ENCODE assay signal across 14 cellular contexts in genomic region chr12:58081488-58081887, GRCh38.
"Had no signal": no experiment of that assay in that cellular context is flagged by ENCODE, and none has a peak within 500 bp of the region (broad histone marks: within the 10 kb centered on the region; RNA-seq: fewer than 3 reads in every experiment).

No MANE protein-coding gene starts in this region.

- H3K27ac ChIP-seq: cardiac muscle cell, heart right ventricle, thyroid gland, uterus, WERI-Rb-1 had no signal

- H3K4me1 ChIP-seq: heart right ventricle, thyroid gland, uterus had no signal

- ATAC-seq: activated CD4-positive, alpha-beta T cell treated with anti-CD3 and anti-CD28 coated beads for 36 hours; activated CD8-positive, alpha-beta T cell treated with anti-CD3 and anti-CD28 coated beads for 36 hours; heart right ventricle; natural killer cell treated with Interleukin-12 subunit alpha and Interleukin-12 subunit beta and Interleukin-15 and Interleukin-18, amount 100 ng/mL, for 72 hours; right cardiac atrium had no signal

- DNase-seq: activated CD4-positive, alpha-beta T cell treated with anti-CD3 and anti-CD28 coated beads for 36 hours; activated CD8-positive, alpha-beta memory T cell treated with anti-CD3 and anti-CD28 coated beads, Interleukin-2, amount 50 U/mL, for 48 hours; activated CD8-positive, alpha-beta T cell treated with anti-CD3 and anti-CD28 coated beads for 36 hours; activated naive CD8-positive, alpha-beta T cell treated with anti-CD3 and anti-CD28 coated beads, Interleukin-2, amount 10 ng/mL, durations not matched to agents 7 days and 5 days; aorta; heart right ventricle; nucleus accumbens; right cardiac atrium; small intestine; thyroid gland; uterus; WERI-Rb-1 had no signal

- H3K36me3 ChIP-seq: cardiac muscle cell, heart right ventricle, thyroid gland, uterus, WERI-Rb-1 had no signal

- H3K27me3 ChIP-seq: cardiac muscle cell, heart right ventricle, thyroid gland, uterus had no signal

- H3K4me3 ChIP-seq: cardiac muscle cell, heart right ventricle, thyroid gland, uterus had no signal

- H3K9me3 ChIP-seq: heart right ventricle, thyroid gland, uterus had no signal
